In the genomic region with DNA sequence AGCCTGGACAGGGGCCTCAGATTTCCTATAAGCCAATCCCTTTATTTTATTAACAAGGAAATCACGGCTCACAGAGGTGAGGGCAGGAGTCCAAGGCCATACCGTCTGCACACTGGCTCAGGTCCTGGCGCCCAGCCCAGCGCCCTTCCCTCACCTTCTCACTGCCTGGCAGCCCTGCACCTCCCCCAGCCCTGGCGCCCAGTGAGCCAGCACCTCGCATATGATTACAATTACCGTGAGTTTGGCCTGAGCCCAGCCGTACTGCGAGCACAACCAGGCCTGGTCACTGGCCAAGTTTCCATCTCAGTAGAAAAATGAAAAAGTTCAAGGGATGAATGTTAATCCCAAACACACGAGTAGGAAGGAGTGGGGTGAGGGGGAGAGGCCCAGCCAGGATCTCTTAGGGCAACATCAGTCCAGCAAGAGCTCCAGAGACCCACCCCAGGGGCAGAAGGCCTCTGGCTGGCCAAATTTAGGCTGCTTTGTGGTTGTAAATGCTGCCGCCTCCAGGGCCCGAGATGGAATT, we compare ENCODE assay signal across 8 cellular contexts.
DNase-seq lines count a peak whose midpoint lies in the region; ATAC-seq and TF ChIP-seq lines count a peak whose summit lies in the region.

No MANE protein-coding gene starts in this region.

- H3K36me3 Mint-ChIP-seq in mesothelial cell of epicardium = no peaks in the 10 kb centered on the region
- no peaks in the 10 kb centered on the region for H3K36me3 Mint-ChIP-seq in immature natural killer cell
- H3K36me3 Mint-ChIP-seq in activated T-cell treated with anti-CD3 and anti-CD28 coated beads, Interleukin-2, amount 50 U/mL, for 4 hours (ENCODE audit: insufficient read depth) = no peaks in the 10 kb centered on the region

- peaks cover 63% of the 10 kb centered on the region for H3K4me1 Mint-ChIP-seq in mesothelial cell of epicardium
- no peaks in the 10 kb centered on the region for H3K4me1 Mint-ChIP-seq in immature natural killer cell
- no peaks in the 10 kb centered on the region for H3K4me1 Mint-ChIP-seq in activated T-cell treated with anti-CD3 and anti-CD28 coated beads, Interleukin-2, amount 50 U/mL, for 4 hours (ENCODE audit: low read depth)

- H3K4me3 Mint-ChIP-seq in mesothelial cell of epicardium (no peak overlapping the region), immature natural killer cell (no peak overlapping the region)
- H3K4me3 Mint-ChIP-seq in activated T-cell treated with anti-CD3 and anti-CD28 coated beads, Interleukin-2, amount 50 U/mL, for 4 hours = no peak overlapping the region

- TF ChIP-seq CTCF in mesothelial cell of epicardium (IDR thresholded peaks at IDR 0.05; ENCODE audit: unreplicated experiment) = no peak

- ATAC-seq in GM19467 (IDR thresholded peaks at IDR 0.05; ENCODE audit: unreplicated experiment) = no peak
- no peak for ATAC-seq in HG03135 (IDR thresholded peaks at IDR 0.05; ENCODE audit: unreplicated experiment)
- ATAC-seq in activated T-cell treated with anti-CD3 and anti-CD28 coated beads, Interleukin-2, amount 50 U/mL, for 4 hours = no peak

- DNase-seq in AG20443 (ENCODE audit: low spot score) (peak; percentile 87), NCI-H2081 treated with DMSO at 0.1 percent for 48 hours (lab: John Stamatoyannopoulos, UW) (peak; percentile 62), dedifferentiated amniotic fluid mesenchymal stem cell (ENCODE audit: extremely low spot score) (peak; percentile 87), mesothelial cell of epicardium (ENCODE audit: low spot score in 2 of 2, unreplicated experiment in 2 of 2) (peak; percentile 63 to 78), immature natural killer cell (no peak)
- DNase-seq in activated T-cell treated with anti-CD3 and anti-CD28 coated beads, Interleukin-2, amount 50 U/mL, for 4 hours = no peak

- peak overlapping the region; percentile 94 for H3K27ac Mint-ChIP-seq in mesothelial cell of epicardium
- H3K27ac Mint-ChIP-seq in immature natural killer cell = no peak overlapping the region

- H3K9me3 Mint-ChIP-seq in mesothelial cell of epicardium = no peaks in the 10 kb centered on the region
- peaks cover 0 to 2% (median 0%) of the 10 kb centered on the region in 6 donors for H3K9me3 Mint-ChIP-seq in immature natural killer cell
- no peaks in the 10 kb centered on the region for H3K9me3 Mint-ChIP-seq in activated T-cell treated with anti-CD3 and anti-CD28 coated beads, Interleukin-2, amount 50 U/mL, for 4 hours

- H3K27me3 Mint-ChIP-seq in mesothelial cell of epicardium (ENCODE audit: low read depth) (no peaks in the 10 kb centered on the region), immature natural killer cell (ENCODE audit: low read depth in 3 of 3) (peaks cover 2 to 6% (median 4%) of the 10 kb centered on the region in 3 donors)
- H3K27me3 Mint-ChIP-seq in activated T-cell treated with anti-CD3 and anti-CD28 coated beads, Interleukin-2, amount 50 U/mL, for 4 hours (ENCODE audit: low read depth) = peaks cover 2% of the 10 kb centered on the region

Comparison
In these comparisons a context has a peak if more than half of its experiments do, and no peak if none do; other contexts are left out.
1. DNase-seq: peak in AG20443 (single experiment), NCI-H2081 treated with DMSO at 0.1 percent for 48 hours (single experiment), dedifferentiated amniotic fluid mesenchymal stem cell (single experiment) and mesothelial cell of epicardium (2 of 2); none in immature natural killer cell (0 of 3) and activated T-cell treated with anti-CD3 and anti-CD28 coated beads, Interleukin-2, amount 50 U/mL, for 4 hours (single experiment).